13 cellular contexts compared by ENCODE assay signal in genomic region chr11:87491381-87491780, GRCh38.
A peak's percentile ranks its signal among the peaks of the same experiment; 100 is the strongest.
DNase-seq lines count a peak whose midpoint lies in the region; TF ChIP-seq lines count a peak whose summit lies in the region.
"Had no signal": no experiment of that assay in that cellular context is flagged by ENCODE, and none has a peak within 500 bp of the region (broad histone marks: within the 10 kb centered on the region; RNA-seq: fewer than 3 reads in every experiment).

No MANE protein-coding gene starts in this region.

- H3K27me3 ChIP-seq in OCI-LY3 (ENCODE audit: low read depth, low read length) (no peaks in the 10 kb centered on the region), mesendoderm (ENCODE audit: insufficient read depth, low read length, poor library complexity) (no peaks in the 10 kb centered on the region)
- H3K27me3 ChIP-seq: BE2C had no signal

- H2AFZ ChIP-seq in OCI-LY3 (ENCODE audit: low read depth, low read length), result no peak overlapping the region

- H3K4me2 ChIP-seq in OCI-LY3 (ENCODE audit: low read length) (peak overlapping the region; percentile 0; the same call in 1 of the 2 replicates), mesendoderm (ENCODE audit: low read length) (no peak overlapping the region)

- H3K79me1 ChIP-seq in mesendoderm (ENCODE audit: low read length), result no peaks in the 10 kb centered on the region

- H3K4me3 ChIP-seq in NB4 (ENCODE audit: low read depth, low read length) (no peak overlapping the region), OCI-LY3 (ENCODE audit: low read length) (no peak overlapping the region), mesendoderm (ENCODE audit: low read length) (no peak overlapping the region)

- TF ChIP-seq CTCF in NB4 (IDR thresholded peaks at IDR 0.05; ENCODE audit: low read depth, low read length) (no peak), OCI-LY3 (IDR thresholded peaks at IDR 0.05; ENCODE audit: low read depth, low read length) (no peak)

- no peak for TF ChIP-seq POLR2A in NB4 (IDR thresholded peaks at IDR 0.05; ENCODE audit: extremely low read depth, insufficient read length)

- H4K8ac ChIP-seq in mesendoderm (ENCODE audit: low read depth, low read length), result no peak overlapping the region

- no peak overlapping the region for H3K18ac ChIP-seq in mesendoderm (ENCODE audit: low read length)

- H3K79me2 ChIP-seq in OCI-LY3 (ENCODE audit: low read length) (no peaks in the 10 kb centered on the region), mesendoderm (ENCODE audit: control insufficient read depth, insufficient read depth, low read length) (no peaks in the 10 kb centered on the region)

- H3K4me1 ChIP-seq in OCI-LY3 (ENCODE audit: low read length) (peaks cover 60% of the 10 kb centered on the region), mesendoderm (ENCODE audit: control insufficient read depth, low read depth, low read length) (peaks cover 14% of the 10 kb centered on the region)
- H3K4me1 ChIP-seq: BE2C, Caco-2 had no signal

- no peak overlapping the region for H2AK5ac ChIP-seq in mesendoderm (ENCODE audit: low read length)

- no peak overlapping the region for H3K23ac ChIP-seq in mesendoderm (ENCODE audit: low read length)

- H3K4ac ChIP-seq in mesendoderm (ENCODE audit: low read depth, low read length), result no peak overlapping the region

- no CpG with 5 or more reads among the region's 3 CpGs for WGBS in mesendoderm (ENCODE audit: extremely low coverage, insufficient coverage, low lambda C conversion rate)

- H2BK120ac ChIP-seq in mesendoderm (ENCODE audit: low read depth, low read length), result no peak overlapping the region

- peak overlapping the region; percentile 88 for H3K27ac ChIP-seq in OCI-LY3 (ENCODE audit: low read length)
- H3K27ac ChIP-seq in mesendoderm (ENCODE audit: low read depth, low read length), result no peak overlapping the region

- no peak overlapping the region for H2BK5ac ChIP-seq in mesendoderm (ENCODE audit: low read length)

- no peaks in the 10 kb centered on the region for H4K20me1 ChIP-seq in OCI-LY3 (ENCODE audit: insufficient read depth, low read length)

- H3K36me3 ChIP-seq in OCI-LY3 (replicated peaks; ENCODE audit: low read depth, low read length) (no peaks in the 10 kb centered on the region), mesendoderm (ENCODE audit: control insufficient read depth, insufficient read depth, low read length) (no peaks in the 10 kb centered on the region)
- H3K36me3 ChIP-seq: BE2C had no signal

- peak overlapping the region; percentile 74 for H2BK15ac ChIP-seq in mesendoderm (replicated peaks; ENCODE audit: low read depth)

- DNase-seq in AML-193 (lab: John Stamatoyannopoulos, UW) (peak; percentile 13 to 14), NB4 (ENCODE audit: low read depth) (peak; percentile 12), mesendoderm (no peak), iPS-NIHi11 (ENCODE audit: low spot score) (no peak), T-helper 2 cell (no peak)
- no peak for DNase-seq in activated CD4-positive, alpha-beta T cell treated with anti-CD3 and anti-CD28 coated beads, Interleukin-2, amount 50 U/mL, for 1 hour
- DNase-seq: 8988T; BE2C; C1 segment of cervical spinal cord; Caco-2; CD4-positive, alpha-beta T cell; H9 had no signal

- no peak overlapping the region for H3K56ac ChIP-seq in mesendoderm (ENCODE audit: low read length)

- H3K9ac ChIP-seq in OCI-LY3 (ENCODE audit: low read length) (no peak overlapping the region), mesendoderm (ENCODE audit: low read length) (no peak overlapping the region)

- no peak overlapping the region for H4K5ac ChIP-seq in mesendoderm (ENCODE audit: low read length)

- no peaks in the 10 kb centered on the region for H3K9me3 ChIP-seq in OCI-LY3 (ENCODE audit: insufficient read depth, low read length)
- H3K9me3 ChIP-seq: BE2C, Caco-2 had no signal

Comparison
In these comparisons a context has a peak if more than half of its experiments do, and no peak if none do; other contexts are left out.
1. DNase-seq: peak in AML-193 (2 of 2) and NB4 (single experiment); none in mesendoderm (single experiment), iPS-NIHi11 (single experiment), T-helper 2 cell (0 of 5) and activated CD4-positive, alpha-beta T cell treated with anti-CD3 and anti-CD28 coated beads, Interleukin-2, amount 50 U/mL, for 1 hour (single experiment).